16 cellular contexts compared by ENCODE assay signal in genomic region chr2:174777334-174777733, GRCh38. TPM values are rescaled to one million over a fixed set of nuclear protein-coding genes. Genes with fewer than 3 reads are reported as not detected.
DNase-seq lines count a peak whose midpoint lies in the region; ATAC-seq and TF ChIP-seq lines count a peak whose summit lies in the region.
"Had no signal": no experiment of that assay in that cellular context is flagged by ENCODE, and none has a peak within 500 bp of the region (broad histone marks: within the 10 kb centered on the region; RNA-seq: fewer than 3 reads in every experiment).

No MANE protein-coding gene starts in this region.

- peaks cover 27% of the 10 kb centered on the region for H3K27me3 Mint-ChIP-seq in activated naive CD4-positive, alpha-beta T cell treated with anti-CD3 and anti-CD28 coated beads, Interleukin-2, amount 10 ng/mL, durations not matched to agents 7 days and 5 days
- H3K27me3 Mint-ChIP-seq in activated naive CD4-positive, alpha-beta T cell treated with anti-CD3 and anti-CD28 coated beads for 36 hours (ENCODE audit: low read depth) = no peaks in the 10 kb centered on the region
- no peaks in the 10 kb centered on the region for H3K27me3 Mint-ChIP-seq in activated T-helper 17 cell treated with anti-CD3 and anti-CD28 coated beads, Interleukin-2, amount 50 U/mL, for 72 hours
- H3K27me3 Mint-ChIP-seq in immature natural killer cell (ENCODE audit: low read depth in 3 of 3) = peaks cover 6 to 10% (median 9%) of the 10 kb centered on the region in 3 donors
- H3K27me3 Mint-ChIP-seq: activated CD4-positive, alpha-beta memory T cell treated with anti-CD3 and anti-CD28 coated beads for 36 hours had no signal

- H3K27ac ChIP-seq in RWPE1 = no peak overlapping the region

- peaks cover 52% of the 10 kb centered on the region for H3K4me1 Mint-ChIP-seq in activated naive CD4-positive, alpha-beta T cell treated with anti-CD3 and anti-CD28 coated beads, Interleukin-2, amount 10 ng/mL, durations not matched to agents 7 days and 5 days
- peaks cover 45% of the 10 kb centered on the region for H3K4me1 Mint-ChIP-seq in activated naive CD4-positive, alpha-beta T cell treated with anti-CD3 and anti-CD28 coated beads for 36 hours (ENCODE audit: low read depth)
- peaks cover 28% of the 10 kb centered on the region for H3K4me1 Mint-ChIP-seq in activated T-helper 17 cell treated with anti-CD3 and anti-CD28 coated beads, Interleukin-2, amount 50 U/mL, for 72 hours
- peaks cover 18 to 24% of the 10 kb centered on the region in 2 donors for H3K4me1 Mint-ChIP-seq in immature natural killer cell

- no peaks in the 10 kb centered on the region for H3K9me3 Mint-ChIP-seq in activated naive CD4-positive, alpha-beta T cell treated with anti-CD3 and anti-CD28 coated beads, Interleukin-2, amount 10 ng/mL, durations not matched to agents 7 days and 5 days
- H3K9me3 Mint-ChIP-seq in activated naive CD4-positive, alpha-beta T cell treated with anti-CD3 and anti-CD28 coated beads for 36 hours = no peaks in the 10 kb centered on the region
- H3K9me3 Mint-ChIP-seq in activated T-helper 17 cell treated with anti-CD3 and anti-CD28 coated beads, Interleukin-2, amount 50 U/mL, for 72 hours = no peaks in the 10 kb centered on the region
- no peaks in the 10 kb centered on the region for H3K9me3 Mint-ChIP-seq in immature natural killer cell
- H3K9me3 Mint-ChIP-seq: activated CD4-positive, alpha-beta memory T cell treated with anti-CD3 and anti-CD28 coated beads for 36 hours had no signal

- POLR2A ChIA-PET in RWPE1 (lab: Yijun Ruan, JAX; ENCODE audit: low non-redundant PET) = no interaction called here

- DNase-seq in activated naive CD4-positive, alpha-beta T cell treated with anti-CD3 and anti-CD28 coated beads, Interleukin-2, amount 10 ng/mL, durations not matched to agents 7 days and 5 days = no peak
- no peak for DNase-seq in activated naive CD4-positive, alpha-beta T cell treated with anti-CD3 and anti-CD28 coated beads for 36 hours
- DNase-seq in immature natural killer cell (no peak), superior temporal gyrus (ENCODE audit: extremely low spot score) (peak; percentile 36), NCI-H2107 (lab: John Stamatoyannopoulos, UW) (no peak), NCI-H1105 treated with DMSO at 0.1 percent for 48 hours (lab: John Stamatoyannopoulos, UW) (no peak), RWPE1 (ENCODE audit: low spot score) (no peak)
- DNase-seq: activated CD4-positive, alpha-beta memory T cell treated with anti-CD3 and anti-CD28 coated beads for 36 hours; amniotic stem cell; DMS153; NCI-H1694; Peyer's patch had no signal

- TF ChIP-seq CTCF in RWPE1 (conservative IDR thresholded peaks at IDR 0.05; ENCODE audit: low read depth) = no peak

- no peak for ATAC-seq in activated T-helper 17 cell treated with anti-CD3 and anti-CD28 coated beads, Interleukin-2, amount 50 U/mL, for 72 hours (replicated peaks)

- CTCF ChIA-PET in activated naive CD4-positive, alpha-beta T cell treated with anti-CD3 and anti-CD28 coated beads, Interleukin-2, amount 10 ng/mL, durations not matched to agents 7 days and 5 days (lab: Charles Lee) = interaction anchor here (1.0 to 5.5 kb wide), 6 partner anchors 14 to 383 kb away, joined by 3 to 38 read pairs (median 5); no protein-coding TSS in a partner anchor
- CTCF ChIA-PET in activated naive CD4-positive, alpha-beta T cell treated with anti-CD3 and anti-CD28 coated beads for 36 hours (lab: Charles Lee) = interaction anchor here (0.6 to 1.1 kb wide), 2 partner anchors 28 to 221 kb away, joined by 3 to 4 read pairs; no protein-coding TSS in a partner anchor
- CTCF ChIA-PET in RWPE1 (lab: Yijun Ruan, JAX) = interaction anchor here (0.6 kb wide), 1 partner anchor 268 kb away, joined by 5 read pairs; no protein-coding TSS in a partner anchor

- peak overlapping the region; percentile 11 for H3K4me3 Mint-ChIP-seq in activated naive CD4-positive, alpha-beta T cell treated with anti-CD3 and anti-CD28 coated beads, Interleukin-2, amount 10 ng/mL, durations not matched to agents 7 days and 5 days
- no peak overlapping the region for H3K4me3 Mint-ChIP-seq in activated naive CD4-positive, alpha-beta T cell treated with anti-CD3 and anti-CD28 coated beads for 36 hours
- peak overlapping the region; percentile 66 for H3K4me3 Mint-ChIP-seq in activated T-helper 17 cell treated with anti-CD3 and anti-CD28 coated beads, Interleukin-2, amount 50 U/mL, for 72 hours
- H3K4me3 Mint-ChIP-seq in immature natural killer cell = no peak overlapping the region
- H3K4me3 Mint-ChIP-seq: activated CD4-positive, alpha-beta memory T cell treated with anti-CD3 and anti-CD28 coated beads for 36 hours had no signal

- H3K36me3 Mint-ChIP-seq in activated naive CD4-positive, alpha-beta T cell treated with anti-CD3 and anti-CD28 coated beads, Interleukin-2, amount 10 ng/mL, durations not matched to agents 7 days and 5 days = no peaks in the 10 kb centered on the region
- H3K36me3 Mint-ChIP-seq in activated naive CD4-positive, alpha-beta T cell treated with anti-CD3 and anti-CD28 coated beads for 36 hours (ENCODE audit: low read depth) = no peaks in the 10 kb centered on the region
- H3K36me3 Mint-ChIP-seq in activated T-helper 17 cell treated with anti-CD3 and anti-CD28 coated beads, Interleukin-2, amount 50 U/mL, for 72 hours (ENCODE audit: low read depth) = no peaks in the 10 kb centered on the region
- H3K36me3 Mint-ChIP-seq in immature natural killer cell = no peaks in the 10 kb centered on the region
- H3K36me3 Mint-ChIP-seq: activated CD4-positive, alpha-beta memory T cell treated with anti-CD3 and anti-CD28 coated beads for 36 hours had no signal

- H3K27ac Mint-ChIP-seq in activated naive CD4-positive, alpha-beta T cell treated with anti-CD3 and anti-CD28 coated beads, Interleukin-2, amount 10 ng/mL, durations not matched to agents 7 days and 5 days = peak overlapping the region; percentile 46
- H3K27ac Mint-ChIP-seq in activated naive CD4-positive, alpha-beta T cell treated with anti-CD3 and anti-CD28 coated beads for 36 hours = no peak overlapping the region
- peak overlapping the region; percentile 93 for H3K27ac Mint-ChIP-seq in activated T-helper 17 cell treated with anti-CD3 and anti-CD28 coated beads, Interleukin-2, amount 50 U/mL, for 72 hours
- H3K27ac Mint-ChIP-seq in immature natural killer cell = peak overlapping the region in 5 of 6 donors; percentile 78 to 96 (median 84)
- H3K27ac Mint-ChIP-seq: activated CD4-positive, alpha-beta memory T cell treated with anti-CD3 and anti-CD28 coated beads for 36 hours; progenitor cell of endocrine pancreas had no signal

- intact Hi-C loops in activated naive CD4-positive, alpha-beta T cell treated with anti-CD3 and anti-CD28 coated beads for 36 hours (cut with micrococcal nuclease) = loop anchor here (10.0 kb wide), 1 partner anchor 127 kb away; no protein-coding TSS in a partner anchor

RNA-seq across cellular contexts. Expression of gene CHRNA1, which starts 13.1 kb away (rescaled TPM):
- total RNA-seq in activated naive CD4-positive, alpha-beta T cell treated with anti-CD3 and anti-CD28 coated beads for 36 hours = not detected
- total RNA-seq in activated T-helper 17 cell treated with anti-CD3 and anti-CD28 coated beads, Interleukin-2, amount 50 U/mL, for 72 hours = under 1 TPM in 1 of 2 donors, not detected in 1; 0.13 TPM
- not detected for polyA plus RNA-seq in immature natural killer cell
- total RNA-seq: activated CD4-positive, alpha-beta memory T cell treated with anti-CD3 and anti-CD28 coated beads for 36 hours; Peyer's patch; progenitor cell of endocrine pancreas; T-helper 2 cell treated with Interferon-gamma antibody and Interleukin-4, amounts not matched to agents 100 ng/mL and 5 ng/mL, for 36 hours had no signal
- polyA plus RNA-seq: urinary bladder had no signal

Comparison
In these comparisons a context has a peak if more than half of its experiments do, and no peak if none do; other contexts are left out.
1. H3K4me3 Mint-ChIP-seq: peak in activated naive CD4-positive, alpha-beta T cell treated with anti-CD3 and anti-CD28 coated beads, Interleukin-2, amount 10 ng/mL, durations not matched to agents 7 days and 5 days (single experiment) and activated T-helper 17 cell treated with anti-CD3 and anti-CD28 coated beads, Interleukin-2, amount 50 U/mL, for 72 hours (single experiment); none in activated naive CD4-positive, alpha-beta T cell treated with anti-CD3 and anti-CD28 coated beads for 36 hours (single experiment) and immature natural killer cell (0 of 5).